In the genomic region with DNA sequence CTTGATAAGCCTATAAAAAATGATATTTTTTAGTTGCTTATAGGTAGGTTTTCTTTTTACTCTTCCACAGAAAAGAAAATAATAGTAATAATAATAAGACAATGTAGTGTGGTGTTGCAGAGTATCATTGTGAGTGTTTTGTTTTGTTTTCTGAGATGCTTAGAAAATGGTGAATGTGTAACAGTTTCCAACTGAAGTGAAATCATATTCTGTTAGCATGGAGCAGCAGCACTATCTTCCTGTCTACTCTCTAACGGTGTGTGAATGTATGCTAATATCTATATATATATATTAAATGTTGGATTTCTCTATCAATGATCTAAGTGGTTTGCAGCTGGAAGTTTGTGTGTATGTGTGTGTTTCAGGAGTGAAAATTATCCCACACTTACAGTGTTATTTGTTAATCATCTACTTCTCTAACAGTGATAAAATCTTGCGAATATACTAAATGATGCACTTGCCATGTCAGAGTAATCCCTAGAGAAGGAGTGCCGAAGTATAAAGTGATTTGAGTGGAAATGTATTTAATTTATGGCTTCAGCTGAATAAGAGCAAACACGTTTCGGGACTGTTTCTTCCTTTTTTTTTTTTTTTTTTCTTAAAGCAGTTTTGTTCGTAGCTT, we compare ENCODE assay signal across 8 cellular contexts. TPM values are rescaled to one million over a fixed set of nuclear protein-coding genes. Genes with fewer than 3 reads are reported as not detected.
A peak's percentile ranks its signal among the peaks of the same experiment; 100 is the strongest.
DNase-seq lines count a peak whose midpoint lies in the region; ATAC-seq and TF ChIP-seq lines count a peak whose summit lies in the region.

No MANE protein-coding gene starts in this region.

- no peaks in the 10 kb centered on the region for H3K9me2 ChIP-seq in OCI-LY7 (ENCODE audit: insufficient read depth, low read length)

- H3K36me3 ChIP-seq in OCI-LY7 (ENCODE audit: insufficient read depth, low read length): no peaks in the 10 kb centered on the region
- no peaks in the 10 kb centered on the region for H3K36me3 ChIP-seq in esophagus squamous epithelium
- no peaks in the 10 kb centered on the region for H3K36me3 ChIP-seq in skeletal muscle satellite cell (ENCODE audit: insufficient read depth, low read length)

- H3K79me2 ChIP-seq in OCI-LY7 (ENCODE audit: insufficient read depth, low read depth, low read length): peaks cover 7% of the 10 kb centered on the region; the same call in 1 of the 2 replicates

- H3K9me3 ChIP-seq in OCI-LY7 (ENCODE audit: low read length) (peaks cover 8% of the 10 kb centered on the region; the same call in 1 of the 2 replicates), esophagus squamous epithelium (no peaks in the 10 kb centered on the region), skeletal muscle satellite cell (replicated peaks; ENCODE audit: low read length) (no peaks in the 10 kb centered on the region)

- DNase-seq in NCI-H1105 treated with DMSO at 0.1 percent for 48 hours (lab: John Stamatoyannopoulos, UW) (peak; percentile 62), NCI-H1105 (lab: John Stamatoyannopoulos, UW) (no peak), OCI-LY7 (ENCODE audit: low spot score) (peak; percentile 35), esophagus squamous epithelium (lab: John Stamatoyannopoulos, UW) (no peak)

- ATAC-seq in HG03439 (IDR thresholded peaks at IDR 0.05; ENCODE audit: unreplicated experiment) (no peak), HG02678 (IDR thresholded peaks at IDR 0.05; ENCODE audit: unreplicated experiment) (no peak), GM18858 (IDR thresholded peaks at IDR 0.05; ENCODE audit: unreplicated experiment) (no peak)

- H3K4me2 ChIP-seq in OCI-LY7 (ENCODE audit: low read length) (peak overlapping the region; percentile 97), skeletal muscle satellite cell (ENCODE audit: low read length) (peak overlapping the region; percentile 84)

- TF ChIP-seq POLR2A in esophagus squamous epithelium (IDR thresholded peaks at IDR 0.05): no peak

- H4K20me1 ChIP-seq in OCI-LY7 (ENCODE audit: insufficient read depth, low read length): no peaks in the 10 kb centered on the region

- TF ChIP-seq CTCF in OCI-LY7 (conservative IDR thresholded peaks at IDR 0.05; ENCODE audit: low read length) (no peak), esophagus squamous epithelium (IDR thresholded peaks at IDR 0.05) (no peak)

- intact Hi-C loops in OCI-LY7 (cut with micrococcal nuclease; ENCODE audit: unreplicated experiment): loop anchor here (1.0 to 10.0 kb wide), 10 partner anchors 31 to 975 kb away; partner anchors contain the start of genes BCL10, CTBS, GNG5 and MCOLN2
- intact Hi-C loops in esophagus squamous epithelium (cut with DNase I): no loop called here

- H2AFZ ChIP-seq in OCI-LY7 (ENCODE audit: low read length): peak overlapping the region; percentile 95

- H3K4me1 ChIP-seq in OCI-LY7 (ENCODE audit: insufficient read depth, low read length, poor library complexity, severe bottlenecking) (peaks cover 66% of the 10 kb centered on the region), esophagus squamous epithelium (peaks cover 14 to 56% (median 15%) of the 10 kb centered on the region in 3 donors), skeletal muscle satellite cell (ENCODE audit: control insufficient read depth, insufficient read depth, low read length) (peaks cover 40% of the 10 kb centered on the region)

- H3K9ac ChIP-seq in skeletal muscle satellite cell (ENCODE audit: low read depth, low read length): no peak overlapping the region

- no TSS peak for BruUV-seq in OCI-LY7 (replicated peaks; lab: Mats Ljungman, UMichigan)

- H3K27me3 ChIP-seq in esophagus squamous epithelium (no peaks in the 10 kb centered on the region), skeletal muscle satellite cell (ENCODE audit: control insufficient read depth, insufficient read depth, low read length) (no peaks in the 10 kb centered on the region)

- CTCF ChIA-PET in OCI-LY7 (lab: Charles Lee; ENCODE audit: unreplicated experiment): interaction anchor here (1.5 kb wide), 1 partner anchor 157 kb away, joined by 4 read pairs; the partner anchor contains the start of gene PRKACB

- POLR2A ChIA-PET in OCI-LY7 (lab: Charles Lee): interaction anchor here (0.6 to 8.3 kb wide), 24 partner anchors 9 to 541 kb away, joined by 3 to 139 read pairs (median 4); partner anchors contain the start of genes CTBS, GNG5, PRKACB and SPATA1

- peak overlapping the region; percentile 68 for H3K4me3 ChIP-seq in OCI-LY7 (ENCODE audit: low read depth, low read length, poor library complexity, severe bottlenecking)
- H3K4me3 ChIP-seq in esophagus squamous epithelium: peak overlapping the region in 3 of 4 donors; percentile 19 to 54 (median 32)
- peak overlapping the region; percentile 11 for H3K4me3 ChIP-seq in skeletal muscle satellite cell (ENCODE audit: low read length)

- 25 to 32% methylated on average over 6 of the region's 6 CpGs for WGBS in esophagus squamous epithelium, 2 donors

- H3K27ac ChIP-seq in OCI-LY7 (ENCODE audit: low read depth, low read length, poor library complexity, severe bottlenecking) (peak overlapping the region; percentile 89), esophagus squamous epithelium (peak overlapping the region in 3 of 4 donors; percentile 64 to 93 (median 87))

RNA-seq across cellular contexts. Expression of gene SAMD13, which starts 0.4 kb away (rescaled TPM):
- 5.6 and 5.7 TPM in 2 replicates for total RNA-seq in OCI-LY7 (2014; rRNA removed; shearing (Covaris generic))
- total RNA-seq in OCI-LY7 (2022) (5.4 and 8.0 TPM in 2 replicates), esophagus squamous epithelium (1 to 10 TPM in 2 of 4 donors, under 1 TPM in 1, not detected in 1; 0.35 to 2.0 (median 1.3) TPM)
- 0.66 and 1.0 TPM in 2 replicates for total RNA-seq in skeletal muscle satellite cell (2012; rRNA removed)

Comparison
In these comparisons a context has a peak if more than half of its experiments do, and no peak if none do; other contexts are left out.
1. DNase-seq: peak in NCI-H1105 treated with DMSO at 0.1 percent for 48 hours (single experiment) and OCI-LY7 (single experiment); none in NCI-H1105 (single experiment) and esophagus squamous epithelium (single experiment).
2. H3K4me3 ChIP-seq: peak in every context shown above with its lines; median percentile 68 in OCI-LY7; 32 in esophagus squamous epithelium; 11 in skeletal muscle satellite cell.